Comparison of ENCODE assay signal across 8 cellular contexts in genomic region chr9:104961238-104961637, GRCh38.
DNase-seq lines count a peak whose midpoint lies in the region; ATAC-seq lines count a peak whose summit lies in the region.

No MANE protein-coding gene starts in this region.

- H3K36me3 ChIP-seq in iPS-20b (ENCODE audit: insufficient read depth, low read depth, low read length) = no peaks in the 10 kb centered on the region
- no peaks in the 10 kb centered on the region for H3K36me3 ChIP-seq in subcutaneous abdominal adipose tissue (ENCODE audit: control insufficient read depth in 5 of 5, insufficient read depth in 5 of 5, low read length in 5 of 5)

- no peaks in the 10 kb centered on the region for H3K9me3 ChIP-seq in iPS-20b (ENCODE audit: insufficient read depth, low read depth, low read length)
- H3K9me3 ChIP-seq in subcutaneous abdominal adipose tissue (ENCODE audit: control insufficient read depth in 5 of 5, low read length in 5 of 5) = no peaks in the 10 kb centered on the region

- H3K27me3 ChIP-seq in iPS-20b (ENCODE audit: insufficient read depth, low read length) (no peaks in the 10 kb centered on the region), subcutaneous abdominal adipose tissue (ENCODE audit: control insufficient read depth in 5 of 5, insufficient read depth in 4 of 5, low read length in 5 of 5) (no peaks in the 10 kb centered on the region)

- peak; percentile 9 for DNase-seq in NK-92 (lab: John Stamatoyannopoulos, UW; ENCODE audit: unreplicated experiment)
- DNase-seq in activated T-cell treated with anti-CD3 and anti-CD28 coated beads for 4 hours = peak; percentile 40
- DNase-seq in putamen (ENCODE audit: low spot score) = no peak
- no peak for DNase-seq in COR-L47 (lab: John Stamatoyannopoulos, UW)

- H3K27ac ChIP-seq in iPS-20b (ENCODE audit: low read length) = peak overlapping the region; percentile 9
- peak overlapping the region; percentile 48 for H3K27ac ChIP-seq in subcutaneous abdominal adipose tissue (ENCODE audit: low read depth, low read length)

- H3K4me3 ChIP-seq in iPS-20b (ENCODE audit: low read length) = peak overlapping the region; percentile 32; the same call in 1 of the 2 replicates
- H3K4me3 ChIP-seq in subcutaneous abdominal adipose tissue (ENCODE audit: low read depth in 1 of 5, low read length in 5 of 5) = no peak overlapping the region

- peaks cover 29% of the 10 kb centered on the region for H3K4me1 ChIP-seq in iPS-20b (ENCODE audit: insufficient read depth, low read length)
- peaks cover 0 to 42% (median 19%) of the 10 kb centered on the region in 5 donors for H3K4me1 ChIP-seq in subcutaneous abdominal adipose tissue (ENCODE audit: control insufficient read depth in 5 of 5, insufficient read depth in 5 of 5, low read length in 5 of 5)

- ATAC-seq in GM18907 (IDR thresholded peaks at IDR 0.05; ENCODE audit: unreplicated experiment) = peak; percentile 61
- peak; percentile 88 for ATAC-seq in HG03095 (IDR thresholded peaks at IDR 0.05; ENCODE audit: unreplicated experiment)

- H3K9ac ChIP-seq in iPS-20b (ENCODE audit: low read depth, low read length) (peak overlapping the region; percentile 73; the same call in 1 of the 2 replicates), subcutaneous abdominal adipose tissue (ENCODE audit: low read length in 5 of 5) (no peak overlapping the region)

Comparison
In these comparisons a context has a peak if more than half of its experiments do, and no peak if none do; other contexts are left out.
1. DNase-seq: peak in NK-92 (single experiment) and activated T-cell treated with anti-CD3 and anti-CD28 coated beads for 4 hours (single experiment); none in putamen (single experiment) and COR-L47 (single experiment).